ENCODE assay signal across 10 cellular contexts in the genomic region with DNA sequence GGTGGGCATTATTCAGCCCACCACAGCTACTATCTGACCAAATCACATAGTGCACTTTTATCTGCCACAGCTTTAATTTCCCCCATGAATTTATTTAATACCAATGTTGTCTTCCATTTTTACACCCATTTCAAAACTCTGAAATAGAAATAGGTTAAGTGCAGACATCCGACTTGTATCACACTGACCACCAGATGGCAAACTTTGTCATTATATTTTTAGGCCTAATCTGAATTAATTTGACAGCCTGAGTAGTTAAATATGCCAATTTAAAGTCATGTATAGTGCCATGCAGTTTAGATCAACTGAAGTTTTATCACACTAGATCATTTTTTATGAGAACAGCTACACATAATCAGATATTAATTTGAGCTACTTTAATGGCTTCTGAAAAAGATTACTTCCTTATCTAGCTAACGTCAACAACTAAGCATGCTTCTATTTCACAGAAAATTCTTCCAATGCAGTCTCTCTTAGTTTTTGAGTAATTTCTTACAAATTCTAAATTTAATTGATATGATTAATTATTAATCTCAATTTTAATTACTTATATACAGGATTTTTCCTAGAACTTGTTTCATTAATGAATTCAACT.
A peak's percentile ranks its signal among the peaks of the same experiment; 100 is the strongest.
DNase-seq lines count a peak whose midpoint lies in the region; ATAC-seq and TF ChIP-seq lines count a peak whose summit lies in the region.
"Had no signal": no experiment of that assay in that cellular context is flagged by ENCODE, and none has a peak within 500 bp of the region (broad histone marks: within the 10 kb centered on the region; RNA-seq: fewer than 3 reads in every experiment).

No MANE protein-coding gene starts in this region.

- H3K27me3 Mint-ChIP-seq in activated T-cell treated with anti-CD3 and anti-CD28 coated beads, Interleukin-2, amount 50 U/mL, for 4 hours (ENCODE audit: low read depth) = no peaks in the 10 kb centered on the region
- H3K27me3 Mint-ChIP-seq: memory B cell had no signal

- H3K27me3 ChIP-seq in adrenal gland (no peaks in the 10 kb centered on the region), right lobe of liver (no peaks in the 10 kb centered on the region)

- H3K4me3 ChIP-seq in adrenal gland = no peak overlapping the region
- no peak overlapping the region for H3K4me3 ChIP-seq in right lobe of liver
- H3K4me3 ChIP-seq: K562 had no signal

- no peaks in the 10 kb centered on the region for H3K4me1 Mint-ChIP-seq in activated T-cell treated with anti-CD3 and anti-CD28 coated beads, Interleukin-2, amount 50 U/mL, for 4 hours (ENCODE audit: low read depth)
- H3K4me1 Mint-ChIP-seq: memory B cell had no signal

- H3K9me3 Mint-ChIP-seq in activated T-cell treated with anti-CD3 and anti-CD28 coated beads, Interleukin-2, amount 50 U/mL, for 4 hours = peaks cover 3% of the 10 kb centered on the region

- no peaks in the 10 kb centered on the region for H3K4me1 ChIP-seq in adrenal gland (replicated peaks in 1 of 2)
- H3K4me1 ChIP-seq in right lobe of liver = no peaks in the 10 kb centered on the region

- 53 to 57% (median 55%) methylated on average over 2 of the region's 2 CpGs for WGBS in adrenal gland, 4 donors
- 49% methylated on average over 2 of the region's 2 CpGs for WGBS in right lobe of liver (ENCODE audit: insufficient coverage, low coverage, low lambda C conversion rate, missing lambda C conversion rate)

- H3K27ac ChIP-seq in adrenal gland (no peak overlapping the region), right lobe of liver (no peak overlapping the region)

- TF ChIP-seq CTCF in adrenal gland (IDR thresholded peaks at IDR 0.05) (peak; percentile 40 to 74 (median 58)), right lobe of liver (IDR thresholded peaks at IDR 0.05) (peak; percentile 52 to 59 (median 58))

- intact Hi-C loops in adrenal gland (cut with DNase I) = loop anchor here in 1 of 2 donors (10.0 kb wide), 1 partner anchor 578 kb away; no protein-coding TSS in a partner anchor
- intact Hi-C loops in right lobe of liver (cut with DNase I) = no loop called here

- H3K36me3 ChIP-seq in adrenal gland (replicated peaks in 1 of 2) = no peaks in the 10 kb centered on the region
- H3K36me3 ChIP-seq in right lobe of liver = no peaks in the 10 kb centered on the region

- ATAC-seq in HG03565 (IDR thresholded peaks at IDR 0.05; ENCODE audit: unreplicated experiment) = peak; percentile 39
- ATAC-seq in right lobe of liver = peak; percentile 56 to 64 (median 58)
- no peak for ATAC-seq in HG03520 (IDR thresholded peaks at IDR 0.05; ENCODE audit: unreplicated experiment)
- ATAC-seq in activated T-cell treated with anti-CD3 and anti-CD28 coated beads, Interleukin-2, amount 50 U/mL, for 4 hours = no peak
- no peak for ATAC-seq in GM18873 (IDR thresholded peaks at IDR 0.05; ENCODE audit: low FRiP score, unreplicated experiment)
- ATAC-seq in GM21515 (IDR thresholded peaks at IDR 0.05; ENCODE audit: unreplicated experiment) = no peak
- ATAC-seq: K562 had no signal

- TF ChIP-seq POLR2A in adrenal gland (IDR thresholded peaks at IDR 0.05) (no peak), right lobe of liver (IDR thresholded peaks at IDR 0.05) (no peak)

- in situ Hi-C loops in Caki2 (cut with HindIII; ENCODE audit: low pct_unique_long_range_greater_than_20kb, low sequenced_read_pairs) = no loop called here

- DNase-seq in Caki2 (ENCODE audit: low read depth) (peak; percentile 21), adrenal gland (peak in 1 of 7 donors; percentile 6), right lobe of liver (no peak)
- DNase-seq in activated T-cell treated with anti-CD3 and anti-CD28 coated beads, Interleukin-2, amount 50 U/mL, for 4 hours = no peak

- H3K4me3 Mint-ChIP-seq in activated T-cell treated with anti-CD3 and anti-CD28 coated beads, Interleukin-2, amount 50 U/mL, for 4 hours = no peak overlapping the region
- H3K4me3 Mint-ChIP-seq: memory B cell had no signal

- H3K9me3 ChIP-seq in adrenal gland (replicated peaks in 1 of 3) (no peaks in the 10 kb centered on the region), right lobe of liver (no peaks in the 10 kb centered on the region)

- H3K36me3 Mint-ChIP-seq in activated T-cell treated with anti-CD3 and anti-CD28 coated beads, Interleukin-2, amount 50 U/mL, for 4 hours (ENCODE audit: insufficient read depth) = no peaks in the 10 kb centered on the region
- H3K36me3 Mint-ChIP-seq: memory B cell had no signal

Comparison
In these comparisons a context has a peak if more than half of its experiments do, and no peak if none do; other contexts are left out.
1. ATAC-seq: peak in HG03565 (single experiment) and right lobe of liver (4 of 4); none in HG03520 (single experiment), activated T-cell treated with anti-CD3 and anti-CD28 coated beads, Interleukin-2, amount 50 U/mL, for 4 hours (0 of 2), GM18873 (single experiment) and GM21515 (single experiment).